9 cellular contexts compared by ENCODE assay signal in genomic region chr5:61559722-61560121, GRCh38.
"Had no signal": no experiment of that assay in that cellular context is flagged by ENCODE, and none has a peak within 500 bp of the region (broad histone marks: within the 10 kb centered on the region; RNA-seq: fewer than 3 reads in every experiment).

No MANE protein-coding gene starts in this region.

- H3K4me3 Mint-ChIP-seq: HFFc6, IgD-negative memory B cell had no signal

- H3K9me3 Mint-ChIP-seq: HFFc6 had no signal

- H3K36me3 ChIP-seq: HAP-1 had no signal

- H3K4me3 ChIP-seq: GM23248, HAP-1 had no signal

- DNase-seq: GM23248, GOT3, H7, HFFc6 had no signal

- H2AFZ ChIP-seq: GM23248 had no signal

- H3K9ac ChIP-seq: GM23248 had no signal

- H3K27ac ChIP-seq: GM23248, HL-60 had no signal

- H3K36me3 Mint-ChIP-seq: IgD-negative memory B cell had no signal

- H3K4me1 ChIP-seq: HAP-1 had no signal

- ATAC-seq: HCT116, HepG2 had no signal

- H3K4me1 Mint-ChIP-seq: IgD-negative memory B cell had no signal

- H3K27ac Mint-ChIP-seq: HFFc6, IgD-negative memory B cell had no signal
